Comparison of ENCODE assay signal across 28 cellular contexts in the genomic region with DNA sequence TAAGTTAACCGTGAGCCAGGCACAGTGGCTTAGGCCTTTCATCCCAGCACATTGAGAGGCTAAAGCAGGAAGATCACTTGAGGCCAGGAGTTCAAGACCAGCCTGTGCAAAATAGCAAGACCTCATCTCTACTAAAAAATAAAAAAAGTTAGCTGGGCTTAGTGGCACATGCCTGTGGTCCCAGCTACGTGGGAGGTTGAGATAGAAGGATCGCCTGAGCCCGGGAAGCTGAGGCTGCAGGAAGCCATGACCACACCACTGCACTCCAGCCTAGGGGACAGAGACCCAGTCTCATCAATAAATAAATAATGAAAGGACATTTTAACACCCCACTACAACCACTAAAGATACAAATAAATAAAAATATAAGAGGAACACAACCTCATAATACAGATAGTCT. TPM values are rescaled to one million over a fixed set of nuclear protein-coding genes. Genes with fewer than 3 reads are reported as not detected.
DNase-seq lines count a peak whose midpoint lies in the region; ATAC-seq and TF ChIP-seq lines count a peak whose summit lies in the region.
"Had no signal": no experiment of that assay in that cellular context is flagged by ENCODE, and none has a peak within 500 bp of the region (broad histone marks: within the 10 kb centered on the region; RNA-seq: fewer than 3 reads in every experiment).

No MANE protein-coding gene starts in this region.

- H3K9ac ChIP-seq in endodermal cell (ENCODE audit: extremely low read depth, low read length, poor library complexity, severe bottlenecking), result no peak overlapping the region

- no peak for TF ChIP-seq CTCF in endodermal cell (conservative IDR thresholded peaks at IDR 0.05)

- whole genome bisulfite sequencing in endodermal cell (ENCODE audit: insufficient coverage in 1 of 2, insufficient read length in 1 of 2), 2 experiments, result 99 to 100% methylated on average over 1 to 4 of the region's 4 CpGs

- no peak overlapping the region for H3K4me3 ChIP-seq in SJSA1
- H3K4me3 ChIP-seq in endodermal cell (ENCODE audit: low read length), result no peak overlapping the region
- no peak overlapping the region for H3K4me3 ChIP-seq in SJCRH30
- H3K4me3 ChIP-seq: A549, adrenal gland, HAP-1, left lung, pancreas, smooth muscle cell, transverse colon had no signal

- H3K4me1 Mint-ChIP-seq in activated naive CD4-positive, alpha-beta T cell treated with anti-CD3 and anti-CD28 coated beads, Interleukin-2, amount 50 U/mL, for 24 hours, result peaks cover 45% of the 10 kb centered on the region
- H3K4me1 Mint-ChIP-seq in endodermal cell, result peaks cover 22% of the 10 kb centered on the region
- peaks cover 48% of the 10 kb centered on the region for H3K4me1 Mint-ChIP-seq in stimulated activated memory B cell treated with anti-CD40 and anti-IgM and Interleukin-4, amounts not matched to agents 10 μg/mL and 1 μg/mL and 100 μg/mL, for 72 hours

- H3K27ac Mint-ChIP-seq in activated naive CD4-positive, alpha-beta T cell treated with anti-CD3 and anti-CD28 coated beads, Interleukin-2, amount 50 U/mL, for 24 hours, result peak overlapping the region; percentile 27
- peak overlapping the region; percentile 7 for H3K27ac Mint-ChIP-seq in endodermal cell
- peak overlapping the region; percentile 81 for H3K27ac Mint-ChIP-seq in stimulated activated memory B cell treated with anti-CD40 and anti-IgM and Interleukin-4, amounts not matched to agents 10 μg/mL and 1 μg/mL and 100 μg/mL, for 72 hours

- H3K36me3 ChIP-seq in SJSA1, result peaks cover 53% of the 10 kb centered on the region
- peaks cover 51% of the 10 kb centered on the region for H3K36me3 ChIP-seq in endodermal cell (ENCODE audit: control insufficient read depth, insufficient read depth, low read length)
- H3K36me3 ChIP-seq in SJCRH30, result peaks cover 40% of the 10 kb centered on the region

- DNase-seq in activated naive CD4-positive, alpha-beta T cell (lab: John Stamatoyannopoulos, UW), result no peak
- peak; percentile 27 to 55 for DNase-seq in SJSA1 (ENCODE audit: low read depth in 1 of 2, low spot score in 2 of 2)
- DNase-seq in endodermal cell, result no peak
- no peak for DNase-seq in NCI-H146 treated with DMSO at 0.1 percent for 48 hours (lab: John Stamatoyannopoulos, UW; ENCODE audit: unreplicated experiment)
- no peak for DNase-seq in SJCRH30
- no peak for DNase-seq in UCSD-AML1 (lab: John Stamatoyannopoulos, UW; ENCODE audit: unreplicated experiment)
- DNase-seq: activated CD4-positive, alpha-beta T cell treated with anti-CD3 and anti-CD28 coated beads, Interleukin-2, amount 50 U/mL, for 4 hours; activated CD4-positive, CD25-positive, alpha-beta regulatory T cell; activated CD8-positive, alpha-beta memory T cell treated with anti-CD3 and anti-CD28 coated beads, Interleukin-2, amount 50 U/mL, for 48 hours; activated effector memory CD4-positive, alpha-beta T cell treated with anti-CD3 and anti-CD28 coated beads, Interleukin-2, amount 50 U/mL, for 16 hours; adrenal gland; brain microvascular endothelial cell; Caco-2; DMS79 treated with DMSO at 0.1 percent for 48 hours; left lung; NCI-H2029 treated with DMSO at 0.1 percent for 48 hours; NCI-H345; pancreas; retina; stimulated activated CD4-positive, alpha-beta T cell treated with anti-CD3 and anti-CD28 coated beads, Interleukin-1b, Interleukin-23, amount 100 ng/mL, for 48 hours; stimulated activated CD8-positive, alpha-beta memory T cell treated with anti-CD3 and anti-CD28 coated beads, Interleukin-4, amount 100 ng/mL, for 48 hours; transverse colon had no signal

- ATAC-seq in stimulated activated memory B cell treated with anti-CD40 and anti-IgM and Interleukin-4, amounts not matched to agents 10 μg/mL and 1 μg/mL and 100 μg/mL, for 72 hours, result no peak
- ATAC-seq: A549, left lung, pancreas had no signal

- no peaks in the 10 kb centered on the region for H3K9me3 Mint-ChIP-seq in activated naive CD4-positive, alpha-beta T cell treated with anti-CD3 and anti-CD28 coated beads, Interleukin-2, amount 50 U/mL, for 24 hours
- no peaks in the 10 kb centered on the region for H3K9me3 Mint-ChIP-seq in endodermal cell
- no peaks in the 10 kb centered on the region for H3K9me3 Mint-ChIP-seq in stimulated activated memory B cell treated with anti-CD40 and anti-IgM and Interleukin-4, amounts not matched to agents 10 μg/mL and 1 μg/mL and 100 μg/mL, for 72 hours

- H3K27me3 ChIP-seq in SJSA1 (replicated peaks) (no peaks in the 10 kb centered on the region), endodermal cell (ENCODE audit: control insufficient read depth, insufficient read depth, low read length, poor library complexity, severe bottlenecking) (no peaks in the 10 kb centered on the region), SJCRH30 (no peaks in the 10 kb centered on the region)
- H3K27me3 ChIP-seq: adrenal gland, brain microvascular endothelial cell, left lung, pancreas, transverse colon had no signal

- peaks cover 6% of the 10 kb centered on the region for H3K36me3 Mint-ChIP-seq in activated naive CD4-positive, alpha-beta T cell treated with anti-CD3 and anti-CD28 coated beads, Interleukin-2, amount 50 U/mL, for 24 hours
- H3K36me3 Mint-ChIP-seq in endodermal cell (ENCODE audit: low read depth), result peaks cover 38% of the 10 kb centered on the region
- peaks cover 12% of the 10 kb centered on the region for H3K36me3 Mint-ChIP-seq in stimulated activated memory B cell treated with anti-CD40 and anti-IgM and Interleukin-4, amounts not matched to agents 10 μg/mL and 1 μg/mL and 100 μg/mL, for 72 hours

- H3K27me3 Mint-ChIP-seq in activated naive CD4-positive, alpha-beta T cell treated with anti-CD3 and anti-CD28 coated beads, Interleukin-2, amount 50 U/mL, for 24 hours, result no peaks in the 10 kb centered on the region
- H3K27me3 Mint-ChIP-seq in endodermal cell (ENCODE audit: insufficient read depth), result no peaks in the 10 kb centered on the region
- no peaks in the 10 kb centered on the region for H3K27me3 Mint-ChIP-seq in stimulated activated memory B cell treated with anti-CD40 and anti-IgM and Interleukin-4, amounts not matched to agents 10 μg/mL and 1 μg/mL and 100 μg/mL, for 72 hours

- no peaks in the 10 kb centered on the region for H3K9me3 ChIP-seq in SJSA1 (replicated peaks)
- peaks cover 5% of the 10 kb centered on the region for H3K9me3 ChIP-seq in endodermal cell (ENCODE audit: control insufficient read depth, low read length)
- no peaks in the 10 kb centered on the region for H3K9me3 ChIP-seq in SJCRH30 (replicated peaks)
- H3K9me3 ChIP-seq: A549, adrenal gland, Caco-2, HAP-1, left lung, pancreas, transverse colon had no signal

- no peak overlapping the region for H3K4me3 Mint-ChIP-seq in activated naive CD4-positive, alpha-beta T cell treated with anti-CD3 and anti-CD28 coated beads, Interleukin-2, amount 50 U/mL, for 24 hours
- no peak overlapping the region for H3K4me3 Mint-ChIP-seq in endodermal cell
- peak overlapping the region; percentile 55 for H3K4me3 Mint-ChIP-seq in stimulated activated memory B cell treated with anti-CD40 and anti-IgM and Interleukin-4, amounts not matched to agents 10 μg/mL and 1 μg/mL and 100 μg/mL, for 72 hours

- peaks cover 13% of the 10 kb centered on the region for H3K4me1 ChIP-seq in SJSA1 (replicated peaks)
- H3K4me1 ChIP-seq in endodermal cell (ENCODE audit: control insufficient read depth, insufficient read depth, low read length), result peaks cover 7% of the 10 kb centered on the region
- 0 out of 2 replicates have a peak, but pooled peaks cover 3% of the 10 kb centered on the region for H3K4me1 ChIP-seq in SJCRH30

- H3K27ac ChIP-seq in SJSA1, result no peak overlapping the region
- H3K27ac ChIP-seq in endodermal cell (ENCODE audit: low read depth, low read length), result no peak overlapping the region
- no peak overlapping the region for H3K27ac ChIP-seq in SJCRH30
- H3K27ac ChIP-seq: A549, adrenal gland, brain microvascular endothelial cell, epithelial cell of prostate, left lung, pancreas, transverse colon had no signal

RNA-seq across cellular contexts. Expression of a gene that starts 21.6 kb away (rescaled TPM):
- total RNA-seq in SJSA1 (2014; rRNA removed; shearing (Covaris generic)), result 33.5 and 61.4 TPM in 2 replicates
- total RNA-seq in endodermal cell, result 100 to 1,000 TPM; 188 to 192 TPM
- 158 TPM for polyA plus RNA-seq in endodermal cell (2013, experiment 1 of 2)
- polyA plus RNA-seq in endodermal cell (2013, experiment 2 of 2), result 144 TPM
- 87.4 and 101 TPM in 2 replicates for total RNA-seq in SJCRH30 (2014; rRNA removed; shearing (Covaris generic))

Comparison
In these comparisons a context has a peak if more than half of its experiments do, and no peak if none do; other contexts are left out.
1. H3K27ac Mint-ChIP-seq: peak in every context shown above with its lines; median percentile 81 in stimulated activated memory B cell treated with anti-CD40 and anti-IgM and Interleukin-4, amounts not matched to agents 10 μg/mL and 1 μg/mL and 100 μg/mL, for 72 hours; 27 in activated naive CD4-positive, alpha-beta T cell treated with anti-CD3 and anti-CD28 coated beads, Interleukin-2, amount 50 U/mL, for 24 hours; 7 in endodermal cell.
2. DNase-seq: peak in SJSA1 (2 of 2); none in activated naive CD4-positive, alpha-beta T cell (0 of 4), endodermal cell (single experiment), NCI-H146 treated with DMSO at 0.1 percent for 48 hours (single experiment), SJCRH30 (0 of 2) and UCSD-AML1 (single experiment).